Comparison of ENCODE assay signal across 27 cellular contexts in the genomic region with DNA sequence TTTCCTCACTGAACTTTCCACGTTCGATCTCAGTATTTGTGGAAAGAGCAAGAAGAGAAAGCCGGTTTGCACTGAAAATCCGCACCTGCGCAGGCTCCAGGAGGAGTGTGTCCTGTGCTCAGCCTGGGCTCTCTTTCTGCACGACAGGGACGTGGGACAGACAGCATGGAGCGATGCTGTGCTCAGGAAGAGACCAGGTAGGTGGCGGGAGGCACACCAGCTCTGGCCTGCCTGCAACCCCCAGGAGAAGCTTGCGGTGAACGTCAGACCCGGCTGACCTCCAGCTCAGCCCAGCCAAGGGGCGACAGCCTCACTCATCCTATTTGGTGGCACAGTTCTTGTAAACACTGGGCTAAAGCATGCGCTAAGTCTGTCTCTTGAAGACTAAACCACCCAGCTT.
"Had no signal": no experiment of that assay in that cellular context is flagged by ENCODE, and none has a peak within 500 bp of the region (broad histone marks: within the 10 kb centered on the region; RNA-seq: fewer than 3 reads in every experiment).

No MANE protein-coding gene starts in this region.

- H3K4me3 Mint-ChIP-seq: activated CD4-positive, alpha-beta memory T cell treated with anti-CD3 and anti-CD28 coated beads for 36 hours; activated CD4-positive, alpha-beta T cell treated with anti-CD3 and anti-CD28 coated beads, Interleukin-2, amount 10 ng/mL, durations not matched to agents 24 days and 14 days; activated naive CD4-positive, alpha-beta T cell treated with anti-CD3 and anti-CD28 coated beads, Interleukin-2, amount 10 ng/mL, durations not matched to agents 7 days and 5 days; activated T-helper 1 cell treated with anti-CD3 and anti-CD28 coated beads, Interleukin-12 subunit alpha, Interleukin-12 subunit beta, Interleukin-2, Interleukin-4 antibody, amounts not matched to agents 30 ng/mL and 10 ng/mL and 1 ng/mL, durations not matched to agents 14 hours and 24 hours and 36 hours; dendritic cell treated with granulocyte-macrophage colony-stimulating factor and Interleukin-4, amounts not matched to agents 40 ng/mL and 50 ng/mL, for 4 days; endodermal cell; immature natural killer cell; neural crest cell had no signal

- H3K9me3 Mint-ChIP-seq: activated CD4-positive, alpha-beta memory T cell treated with anti-CD3 and anti-CD28 coated beads for 36 hours; activated CD4-positive, alpha-beta T cell treated with anti-CD3 and anti-CD28 coated beads, Interleukin-2, amount 10 ng/mL, durations not matched to agents 24 days and 14 days; activated naive CD4-positive, alpha-beta T cell treated with anti-CD3 and anti-CD28 coated beads, Interleukin-2, amount 10 ng/mL, durations not matched to agents 7 days and 5 days; activated T-helper 1 cell treated with anti-CD3 and anti-CD28 coated beads, Interleukin-12 subunit alpha, Interleukin-12 subunit beta, Interleukin-2, Interleukin-4 antibody, amounts not matched to agents 30 ng/mL and 10 ng/mL and 1 ng/mL, durations not matched to agents 14 hours and 24 hours and 36 hours; dendritic cell treated with granulocyte-macrophage colony-stimulating factor and Interleukin-4, amounts not matched to agents 40 ng/mL and 50 ng/mL, for 4 days; endodermal cell; immature natural killer cell; neural crest cell had no signal

- H3K4me1 ChIP-seq: heart left ventricle, left ventricle myocardium inferior, suprapubic skin, tibial artery, upper lobe of right lung had no signal

- DNase-seq: activated CD4-positive, alpha-beta memory T cell treated with anti-CD3 and anti-CD28 coated beads for 36 hours; activated CD4-positive, alpha-beta T cell treated with anti-CD3 and anti-CD28 coated beads, Interleukin-2, amount 10 ng/mL, durations not matched to agents 24 days and 14 days; activated CD4-positive, CD25-positive, alpha-beta regulatory T cell treated with anti-CD3 and anti-CD28 coated beads, Interleukin-2, amount 50 U/mL, for 72 hours; activated CD8-positive, alpha-beta memory T cell treated with anti-CD3 and anti-CD28 coated beads, Interleukin-2, amount 50 U/mL, for 4 hours; activated effector memory CD4-positive, alpha-beta T cell treated with anti-CD3 and anti-CD28 coated beads, Interleukin-2, amount 50 U/mL, for 16 hours; activated naive CD4-positive, alpha-beta T cell treated with anti-CD3 and anti-CD28 coated beads, Interleukin-2, amount 10 ng/mL, durations not matched to agents 7 days and 5 days; activated T-cell treated with anti-CD3 and anti-CD28 coated beads, Interleukin-2, amount 50 U/mL, for 1 hour; amniotic stem cell; brain microvascular endothelial cell; caudate nucleus; foreskin fibroblast; heart left ventricle; hypothalamus; immature natural killer cell; left ventricle myocardium inferior; occipital lobe; right cardiac atrium; stimulated activated naive CD4-positive, alpha-beta T cell; T-helper 1 cell; tibial artery; upper lobe of right lung had no signal

- H3K9me3 ChIP-seq: heart left ventricle, left ventricle myocardium inferior, suprapubic skin, tibial artery, upper lobe of right lung had no signal

- H3K4me3 ChIP-seq: heart left ventricle, left ventricle myocardium inferior, suprapubic skin, tibial artery, upper lobe of right lung had no signal

- H3K27me3 ChIP-seq: brain microvascular endothelial cell, heart left ventricle, suprapubic skin, tibial artery, upper lobe of right lung had no signal

- H3K27ac ChIP-seq: brain microvascular endothelial cell, heart left ventricle, left ventricle myocardium inferior, suprapubic skin, tibial artery, upper lobe of right lung had no signal

- H3K27ac Mint-ChIP-seq: activated CD4-positive, alpha-beta memory T cell treated with anti-CD3 and anti-CD28 coated beads for 36 hours; activated naive CD4-positive, alpha-beta T cell treated with anti-CD3 and anti-CD28 coated beads, Interleukin-2, amount 10 ng/mL, durations not matched to agents 7 days and 5 days; activated T-helper 1 cell treated with anti-CD3 and anti-CD28 coated beads, Interleukin-12 subunit alpha, Interleukin-12 subunit beta, Interleukin-2, Interleukin-4 antibody, amounts not matched to agents 30 ng/mL and 10 ng/mL and 1 ng/mL, durations not matched to agents 14 hours and 24 hours and 36 hours; dendritic cell treated with granulocyte-macrophage colony-stimulating factor and Interleukin-4, amounts not matched to agents 40 ng/mL and 50 ng/mL, for 4 days; endodermal cell had no signal

- ATAC-seq: esophagus mucosa, heart left ventricle, right cardiac atrium, upper lobe of right lung had no signal

- H3K27me3 Mint-ChIP-seq: activated CD4-positive, alpha-beta memory T cell treated with anti-CD3 and anti-CD28 coated beads for 36 hours; activated CD4-positive, alpha-beta T cell treated with anti-CD3 and anti-CD28 coated beads, Interleukin-2, amount 10 ng/mL, durations not matched to agents 24 days and 14 days; activated naive CD4-positive, alpha-beta T cell treated with anti-CD3 and anti-CD28 coated beads, Interleukin-2, amount 10 ng/mL, durations not matched to agents 7 days and 5 days; dendritic cell treated with granulocyte-macrophage colony-stimulating factor and Interleukin-4, amounts not matched to agents 40 ng/mL and 50 ng/mL, for 4 days had no signal
